Comparison of ENCODE assay signal across 8 cellular contexts in the genomic region with DNA sequence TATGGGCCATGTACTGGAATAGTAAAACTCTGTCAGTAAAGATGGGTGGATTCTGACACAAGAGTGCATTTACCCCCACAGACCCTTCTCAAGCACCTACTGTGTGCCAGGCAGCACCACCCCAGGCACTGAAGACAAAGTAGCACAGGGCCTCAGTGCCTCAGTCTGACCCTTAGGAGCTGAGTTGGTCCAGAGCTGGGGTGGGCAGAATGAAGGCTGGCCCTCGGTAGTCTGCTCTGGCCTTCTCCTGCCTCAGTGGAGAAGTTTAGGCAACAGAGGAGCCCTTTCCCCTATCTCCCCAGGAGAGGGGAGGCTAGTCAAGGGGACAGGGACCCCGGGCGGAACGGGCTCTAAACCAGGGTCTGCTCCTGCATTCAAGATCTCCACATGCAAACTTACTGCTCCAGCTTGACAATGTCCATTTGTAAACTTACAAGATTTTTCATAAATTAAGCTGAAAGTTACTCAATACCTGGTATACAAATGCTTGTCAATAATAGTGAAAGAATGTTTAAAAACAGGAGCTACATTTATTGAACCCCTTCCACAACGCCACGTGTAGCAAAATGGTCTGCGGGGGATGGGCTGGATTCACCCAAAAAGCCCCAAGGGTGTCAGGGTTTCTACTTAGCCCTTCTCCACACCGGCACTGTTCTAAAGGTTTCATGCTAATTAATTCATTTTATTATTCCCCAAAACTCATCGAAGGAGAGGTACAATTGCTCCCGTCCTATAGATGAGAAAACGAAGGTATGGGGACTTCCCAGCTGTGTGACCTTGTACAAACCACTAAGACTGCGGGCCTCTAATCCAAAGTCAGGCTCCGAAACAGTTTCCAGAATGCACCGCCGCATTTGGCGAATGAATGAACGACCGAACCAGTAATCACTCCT. TPM values are rescaled to one million over a fixed set of nuclear protein-coding genes. Genes with fewer than 3 reads are reported as not detected.
A peak's percentile ranks its signal among the peaks of the same experiment; 100 is the strongest.
DNase-seq lines count a peak whose midpoint lies in the region; ATAC-seq and TF ChIP-seq lines count a peak whose summit lies in the region.

No MANE protein-coding gene starts in this region.

- H3K9me3 ChIP-seq in skeletal muscle tissue (ENCODE audit: control insufficient read depth in 3 of 3, low read length in 3 of 3) = no peaks in the 10 kb centered on the region

- no peaks in the 10 kb centered on the region for H3K27me3 ChIP-seq in skeletal muscle tissue (ENCODE audit: control insufficient read depth in 3 of 3, insufficient read depth in 3 of 3, low read length in 3 of 3)

- peaks cover 5 to 10% (median 8%) of the 10 kb centered on the region in 3 donors for H3K36me3 ChIP-seq in skeletal muscle tissue (ENCODE audit: control insufficient read depth in 3 of 3, insufficient read depth in 3 of 3, low read length in 3 of 3)

- TF ChIP-seq CTCF in GM12865 (IDR thresholded peaks at IDR 0.05; ENCODE audit: insufficient read depth, low read depth, low read length, missing control alignments) = no peak

- peak overlapping the region; percentile 96 for H3K4me3 ChIP-seq in GM12865 (ENCODE audit: low read depth, low read length)
- H3K4me3 ChIP-seq in skeletal muscle tissue (ENCODE audit: low read length in 3 of 3) = peak overlapping the region; percentile 71 to 87 (median 79)

- peaks cover 61 to 69% (median 65%) of the 10 kb centered on the region in 3 donors for H3K4me1 ChIP-seq in skeletal muscle tissue (ENCODE audit: control insufficient read depth in 3 of 3, insufficient read depth in 3 of 3, low read length in 3 of 3)

- H3K27ac ChIP-seq in skeletal muscle tissue (ENCODE audit: low read depth, low read length) = peak overlapping the region; percentile 98

- ATAC-seq in HG03135 (IDR thresholded peaks at IDR 0.05; ENCODE audit: unreplicated experiment) = peak; percentile 5
- no peak for ATAC-seq in HG03469 (IDR thresholded peaks at IDR 0.05; ENCODE audit: unreplicated experiment)
- no peak for ATAC-seq in HG03039 (IDR thresholded peaks at IDR 0.05; ENCODE audit: unreplicated experiment)
- ATAC-seq in GM19455 (IDR thresholded peaks at IDR 0.05; ENCODE audit: unreplicated experiment) = no peak

- no peak for DNase-seq in GM12865 (ENCODE audit: low read depth)
- DNase-seq in activated T-cell treated with anti-CD3 and anti-CD28 coated beads for 4 hours = peak; percentile 10
- DNase-seq in foreskin melanocyte = peak; percentile 38

- H3K9ac ChIP-seq in skeletal muscle tissue (ENCODE audit: low read depth in 1 of 3, low read length in 3 of 3) = peak overlapping the region; percentile 87 to 99 (median 90)

RNA-seq across cellular contexts. Expression of gene VDAC1, which starts 1.5 kb away (rescaled TPM):
- 257 TPM for total RNA-seq in skeletal muscle tissue

RNA-seq across cellular contexts. Expression of gene C5orf15, which starts 34.9 kb away (rescaled TPM):
- total RNA-seq in skeletal muscle tissue = 43.3 TPM
